ENCODE assay signal across 10 cellular contexts in the genomic region with DNA sequence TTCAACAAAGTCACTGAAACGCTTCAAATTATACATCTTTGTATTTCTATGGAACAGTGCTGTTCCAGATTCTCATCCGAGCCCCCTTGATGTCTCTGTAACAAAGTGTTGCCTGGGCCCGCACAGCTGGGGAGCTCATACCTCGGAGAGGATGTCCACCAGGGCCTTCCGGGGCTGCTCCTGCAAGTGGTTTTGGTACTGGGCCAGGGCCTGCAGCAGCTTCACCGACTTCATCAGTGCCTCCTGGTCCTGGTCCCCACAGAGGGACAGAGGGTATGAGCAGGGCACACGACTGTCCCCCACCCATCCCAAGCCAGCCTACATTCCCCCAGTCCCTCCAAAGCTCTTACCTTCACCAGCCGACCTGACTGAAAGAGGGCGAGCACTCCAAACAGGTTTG. TPM values are rescaled to one million over a fixed set of nuclear protein-coding genes. Genes with fewer than 3 reads are reported as not detected.
DNase-seq lines count a peak whose midpoint lies in the region; ATAC-seq and TF ChIP-seq lines count a peak whose summit lies in the region.
"Had no signal": no experiment of that assay in that cellular context is flagged by ENCODE, and none has a peak within 500 bp of the region (broad histone marks: within the 10 kb centered on the region; RNA-seq: fewer than 3 reads in every experiment).

No MANE protein-coding gene starts in this region.

- no peak for TF ChIP-seq CTCF in MM.1S (IDR thresholded peaks at IDR 0.05; ENCODE audit: low read length)
- no peak for TF ChIP-seq CTCF in choroid plexus epithelial cell (conservative IDR thresholded peaks at IDR 0.05; ENCODE audit: low read depth, low read length)

- intact Hi-C loops in left colon (cut with DNase I, micrococcal nuclease): no loop called here

- H3K9me2 ChIP-seq in MM.1S (replicated peaks; ENCODE audit: insufficient read depth, low read length): no peaks in the 10 kb centered on the region

- ATAC-seq in left colon: no peak

- peaks cover 6% of the 10 kb centered on the region; the same call in 1 of the 2 replicates for H3K36me3 ChIP-seq in MM.1S (replicated peaks; ENCODE audit: insufficient read depth, low read length)
- H3K36me3 ChIP-seq in neuron (ENCODE audit: insufficient read depth, low read length): peaks cover 34% of the 10 kb centered on the region

- H3K4me3 ChIP-seq in MM.1S (ENCODE audit: low read length) (peak overlapping the region; percentile 93), choroid plexus epithelial cell (ENCODE audit: low read depth, low read length) (peak overlapping the region; percentile 95), neuron (ENCODE audit: low read length) (peak overlapping the region; percentile 72)

- peak overlapping the region; percentile 85; the same call in 1 of the 2 replicates for H3K9ac ChIP-seq in MM.1S (ENCODE audit: low read length)

- H3K27ac ChIP-seq in MM.1S (ENCODE audit: low read length): no peak overlapping the region

- no peak overlapping the region for H2AFZ ChIP-seq in MM.1S (ENCODE audit: low read length)
- H2AFZ ChIP-seq in neuron (ENCODE audit: low read depth, low read length): no peak overlapping the region

- DNase-seq in Daoy (ENCODE audit: low read depth) (peak; percentile 16), MM.1S (peak; percentile 3), choroid plexus epithelial cell (ENCODE audit: low read depth) (no peak), NCI-H146 (lab: John Stamatoyannopoulos, UW) (no peak), epidermal melanocyte (ENCODE audit: insufficient read length, low spot score) (no peak), left colon (no peak)
- DNase-seq: NCI-H2081 treated with DMSO at 0.1 percent for 48 hours had no signal

- peaks cover 4% of the 10 kb centered on the region; the same call in 1 of the 2 replicates for H3F3A ChIP-seq in MM.1S (ENCODE audit: insufficient read depth, low read length)

- H4K20me1 ChIP-seq in MM.1S (ENCODE audit: insufficient read depth, low read length): no peaks in the 10 kb centered on the region

- no peaks in the 10 kb centered on the region for H3K27me3 ChIP-seq in MM.1S (replicated peaks; ENCODE audit: insufficient read depth, low read length)
- no peaks in the 10 kb centered on the region for H3K27me3 ChIP-seq in neuron (ENCODE audit: insufficient read depth, low read length)

- H3K4me1 ChIP-seq in MM.1S (ENCODE audit: low read length): peaks cover 17% of the 10 kb centered on the region
- peaks cover 24% of the 10 kb centered on the region for H3K4me1 ChIP-seq in neuron (ENCODE audit: insufficient read depth, low read length)

- no peaks in the 10 kb centered on the region for H3K9me3 ChIP-seq in MM.1S (replicated peaks; ENCODE audit: insufficient read depth, low read length)
- no peaks in the 10 kb centered on the region for H3K9me3 ChIP-seq in neuron (ENCODE audit: low read length)

- peaks cover 47% of the 10 kb centered on the region for H3K79me2 ChIP-seq in MM.1S (ENCODE audit: low read length)

- H3K4me2 ChIP-seq in MM.1S (ENCODE audit: low read depth, low read length): peak overlapping the region; percentile 99

RNA-seq across cellular contexts. Expression of gene MYBBP1A, which starts 1.5 kb away (rescaled TPM):
- total RNA-seq in Daoy (2014; rRNA removed; shearing (Covaris generic)): 174 and 179 TPM in 2 replicates
- total RNA-seq in left colon: 10 to 100 TPM; 28.1 to 41.6 TPM

RNA-seq across cellular contexts. Expression of gene GGT6, which starts 6.7 kb away (rescaled TPM):
- total RNA-seq in Daoy (2014; rRNA removed; shearing (Covaris generic)): not detected in 2 replicates
- 100 to 1,000 TPM; 185 to 232 TPM for total RNA-seq in left colon
- total RNA-seq: dermis microvascular lymphatic vessel endothelial cell had no signal

RNA-seq across cellular contexts. Expression of gene SMTNL2, which starts 30.7 kb away (rescaled TPM):
- total RNA-seq in Daoy (2014; rRNA removed; shearing (Covaris generic)): not detected in 2 replicates
- under 1 TPM in 1 of 2 donors, not detected in 1; 0.25 TPM for total RNA-seq in left colon
- total RNA-seq: dermis microvascular lymphatic vessel endothelial cell, liver had no signal

RNA-seq across cellular contexts. Expression of gene SPNS2, which starts 55.0 kb away (rescaled TPM):
- total RNA-seq in Daoy (2014; rRNA removed; shearing (Covaris generic)): not detected in 2 replicates
- total RNA-seq in left colon: 10 to 100 TPM; 12.4 to 13.5 TPM

Comparison
In these comparisons a context has a peak if more than half of its experiments do, and no peak if none do; other contexts are left out.
1. DNase-seq: peak in Daoy (single experiment) and MM.1S (single experiment); none in choroid plexus epithelial cell (single experiment), NCI-H146 (single experiment), epidermal melanocyte (single experiment) and left colon (0 of 2).
2. RNA of gene GGT6, which starts 6.7 kb away (total RNA-seq): 185 to 232 TPM in left colon; not detected in Daoy; every median in the first group is over 100 times any median in the second.
3. Peak in every context shown above with its lines, with median percentiles within 50 percentile points of each other: H3K4me3 ChIP-seq.